ENCODE assay signal across 16 cellular contexts in genomic region chr10:127920319-127921074, GRCh38. TPM values are rescaled to one million over a fixed set of nuclear protein-coding genes. Genes with fewer than 3 reads are reported as not detected.
A peak's percentile ranks its signal among the peaks of the same experiment; 100 is the strongest.
DNase-seq lines count a peak whose midpoint lies in the region; ATAC-seq and TF ChIP-seq lines count a peak whose summit lies in the region.
"Had no signal": no experiment of that assay in that cellular context is flagged by ENCODE, and none has a peak within 500 bp of the region (broad histone marks: within the 10 kb centered on the region; RNA-seq: fewer than 3 reads in every experiment).

No MANE protein-coding gene starts in this region.

- DNase-seq in heart left ventricle (peak in 1 of 5 donors; percentile 36), Right ventricle myocardium superior (no peak), ascending aorta (ENCODE audit: low spot score in 2 of 2) (peak in 1 of 2 donors; percentile 56), ACHN (no peak)
- no peak for DNase-seq in activated CD4-positive, alpha-beta T cell treated with anti-CD3 and anti-CD28 coated beads for 1 hour
- DNase-seq: activated naive CD8-positive, alpha-beta T cell treated with anti-CD3 and anti-CD28 coated beads, Interleukin-2, amount 10 ng/mL, durations not matched to agents 7 days and 5 days; foreskin keratinocyte; immature natural killer cell; naive B cell; NCI-H146 had no signal

- no peak for TF ChIP-seq POLR2A in heart left ventricle (IDR thresholded peaks at IDR 0.05)

- H3K9ac ChIP-seq in mucosa of rectum (ENCODE audit: low read depth in 1 of 2, low read length in 2 of 2), result no peak overlapping the region

- H3K4me1 ChIP-seq in heart left ventricle (peaks cover 0 to 82% (median 66%) of the 10 kb centered on the region in 12 donors), ascending aorta (peaks cover 6 to 40% of the 10 kb centered on the region in 2 donors), mucosa of rectum (ENCODE audit: control insufficient read depth in 2 of 2, insufficient read depth in 2 of 2, low read length in 2 of 2) (peaks cover 2 to 4% of the 10 kb centered on the region in 2 donors)
- H3K4me1 ChIP-seq: foreskin keratinocyte had no signal

- no peak for ATAC-seq in heart left ventricle
- ATAC-seq in Right ventricle myocardium superior (ENCODE audit: poor library complexity), result no peak
- ATAC-seq in HG03097 (IDR thresholded peaks at IDR 0.05; ENCODE audit: low FRiP score, unreplicated experiment), result no peak
- ATAC-seq: foreskin keratinocyte, WTC11 had no signal

- H3K27ac ChIP-seq in heart left ventricle (peak overlapping the region in 11 of 12 donors; percentile 29 to 95 (median 82)), ascending aorta (peak overlapping the region; percentile 90 to 92), mucosa of rectum (ENCODE audit: low read depth in 2 of 2, low read length in 2 of 2) (peak overlapping the region; percentile 26 to 28), temporal lobe (ENCODE audit: low read depth, low read length) (peak overlapping the region; percentile 22)
- H3K27ac ChIP-seq: foreskin keratinocyte had no signal

- H3K27me3 ChIP-seq in heart left ventricle (no peaks in the 10 kb centered on the region), ascending aorta (no peaks in the 10 kb centered on the region), mucosa of rectum (ENCODE audit: control insufficient read depth in 2 of 2, insufficient read depth in 2 of 2, low read length in 2 of 2) (no peaks in the 10 kb centered on the region)
- H3K27me3 ChIP-seq: foreskin keratinocyte had no signal

- TF ChIP-seq CTCF in heart left ventricle (IDR thresholded peaks at IDR 0.05), result no peak
- no peak for TF ChIP-seq CTCF in ascending aorta (IDR thresholded peaks at IDR 0.05)

- no peaks in the 10 kb centered on the region for H3K36me3 ChIP-seq in heart left ventricle
- H3K36me3 ChIP-seq in ascending aorta, result no peaks in the 10 kb centered on the region
- peaks cover 0 to 2% of the 10 kb centered on the region in 2 donors for H3K36me3 ChIP-seq in mucosa of rectum (ENCODE audit: control insufficient read depth in 2 of 2, insufficient read depth in 2 of 2, low read length in 2 of 2)

- in situ Hi-C loops in ACHN (cut with HindIII; ENCODE audit: low pct_ligation_motif_present, low pct_unique_long_range_greater_than_20kb, low sequenced_read_pairs), result no loop called here

- intact Hi-C loops in heart left ventricle (cut with DNase I), result loop anchor here in 3 of 10 donors (5.0 to 10.0 kb wide), 2 partner anchors 52 to 54 kb away; no protein-coding TSS in a partner anchor
- intact Hi-C loops in Right ventricle myocardium superior (cut with DNase I), result no loop called here
- intact Hi-C loops in ascending aorta (cut with DNase I), result loop anchor here (1.0 to 5.0 kb wide), 6 partner anchors 13 to 1673 kb away; partner anchors contain the start of gene PTPRE

- 78 to 93% (median 87%) methylated on average over 9 to 11 of the region's 11 CpGs for WGBS in heart left ventricle, 4 donors

- H3K4me3 ChIP-seq in heart left ventricle, result no peak overlapping the region
- no peak overlapping the region for H3K4me3 ChIP-seq in ascending aorta
- H3K4me3 ChIP-seq in mucosa of rectum (ENCODE audit: low read length in 2 of 2), result no peak overlapping the region

- no peaks in the 10 kb centered on the region for H3K9me3 ChIP-seq in heart left ventricle
- H3K9me3 ChIP-seq in ascending aorta, result no peaks in the 10 kb centered on the region
- H3K9me3 ChIP-seq in mucosa of rectum (ENCODE audit: control insufficient read depth in 2 of 2, low read length in 2 of 2), result no peaks in the 10 kb centered on the region

RNA-seq across cellular contexts. Expression of gene PTPRE, which starts 13.6 kb away (rescaled TPM):
- total RNA-seq in heart left ventricle (10 to 100 TPM; 13.9 to 55.0 (median 26.8) TPM), Right ventricle myocardium superior (16.0 TPM), ascending aorta (14.5 TPM), temporal lobe (11.3 TPM)
- 10 to 100 TPM in 1 of 2 donors, 1 to 10 TPM in 1; 6.9 to 18.4 TPM for polyA plus RNA-seq in heart left ventricle

RNA-seq across cellular contexts. Expression of gene CLRN3, which starts 27.8 kb away (rescaled TPM):
- total RNA-seq in heart left ventricle (under 1 TPM in 1 of 9 donors, not detected in 8; 0.35 TPM), Right ventricle myocardium superior (not detected), ascending aorta (not detected), temporal lobe (not detected)
- not detected for polyA plus RNA-seq in heart left ventricle
- total RNA-seq: activated naive CD8-positive, alpha-beta T cell treated with anti-CD3 and anti-CD28 coated beads, Interleukin-2, amount 10 ng/mL, durations not matched to agents 7 days and 5 days; foreskin keratinocyte; WTC11 had no signal
- polyA plus RNA-seq: foreskin keratinocyte, IgD-negative memory B cell, immature natural killer cell, urinary bladder had no signal

Comparison
In these comparisons a context has a peak if more than half of its experiments do, and no peak if none do; other contexts are left out.
1. H3K27ac ChIP-seq: peak in every context shown above with its lines; median percentile 91 in ascending aorta; 82 in heart left ventricle; 27 in mucosa of rectum; 22 in temporal lobe.